Comparison of ENCODE assay signal across 10 cellular contexts in the genomic region with DNA sequence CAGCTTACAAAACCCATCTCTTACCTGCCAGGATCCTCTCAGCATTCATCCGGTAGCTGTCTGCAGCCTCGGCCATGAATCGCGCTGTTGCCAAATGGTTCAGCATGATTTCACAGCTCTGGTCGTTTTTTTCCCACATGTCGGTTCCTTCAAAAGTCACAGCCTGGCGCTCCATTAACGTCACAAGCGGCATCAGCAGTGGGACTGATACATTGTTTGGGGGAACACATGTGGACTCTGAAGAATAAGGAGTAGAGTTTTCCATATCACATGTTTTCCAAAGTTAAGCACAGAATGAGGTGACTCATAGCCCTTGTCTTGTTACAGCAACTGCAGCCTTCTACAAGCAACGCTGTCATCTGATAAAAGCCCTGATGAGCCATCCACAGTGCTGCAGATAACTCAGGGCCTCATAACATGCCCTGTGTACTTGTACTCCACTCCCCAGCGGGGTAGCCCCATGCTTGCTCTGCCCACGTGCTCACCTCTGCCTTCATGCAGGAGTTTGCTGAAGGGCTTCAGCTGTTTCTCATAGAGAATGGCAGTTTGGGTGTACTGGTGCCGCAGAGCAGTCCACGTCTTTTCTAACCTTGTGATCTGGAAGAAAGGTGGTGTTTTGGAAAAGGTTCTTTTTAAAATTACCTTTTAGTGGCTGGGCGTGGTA.
DNase-seq lines count a peak whose midpoint lies in the region; ATAC-seq and TF ChIP-seq lines count a peak whose summit lies in the region.
"Had no signal": no experiment of that assay in that cellular context is flagged by ENCODE, and none has a peak within 500 bp of the region (broad histone marks: within the 10 kb centered on the region; RNA-seq: fewer than 3 reads in every experiment).

No MANE protein-coding gene starts in this region.

- no peaks in the 10 kb centered on the region for H3K4me1 Mint-ChIP-seq in CD8-positive, alpha-beta T cell (ENCODE audit: low read depth)

- peak overlapping the region; percentile 22 for H3K27ac ChIP-seq in PC-9
- peak overlapping the region; percentile 65 to 88 for H3K27ac ChIP-seq in esophagus (ENCODE audit: low read depth in 2 of 2, low read length in 1 of 2)
- peak overlapping the region; percentile 67 for H3K27ac ChIP-seq in muscle layer of duodenum (ENCODE audit: low read length)
- H3K27ac ChIP-seq in CD8-positive, alpha-beta T cell (ENCODE audit: low read depth, low read length) = no peak overlapping the region
- peak overlapping the region in 3 of 59 donors; percentile 2 to 33 (median 25) for H3K27ac ChIP-seq in dorsolateral prefrontal cortex

- peaks cover 67% of the 10 kb centered on the region for H4K20me1 ChIP-seq in PC-9 (ENCODE audit: insufficient read depth)

- H3K4me3 ChIP-seq in AG09309 (ENCODE audit: control insufficient read depth, low read depth, low read length) (no peak overlapping the region), PC-9 (no peak overlapping the region), esophagus (ENCODE audit: low read depth in 1 of 2, low read length in 2 of 2) (no peak overlapping the region), muscle layer of duodenum (ENCODE audit: low read depth in 1 of 2, low read length in 2 of 2) (no peak overlapping the region), dorsolateral prefrontal cortex (no peak overlapping the region)
- H3K4me3 ChIP-seq in CD8-positive, alpha-beta T cell (ENCODE audit: low read depth, low read length) = no peak overlapping the region

- H3K4me3 Mint-ChIP-seq in CD8-positive, alpha-beta T cell = no peak overlapping the region
- H3K4me3 Mint-ChIP-seq: activated naive CD8-positive, alpha-beta T cell had no signal

- ATAC-seq in CD8-positive, alpha-beta T cell = no peak
- ATAC-seq in GM21390 (IDR thresholded peaks at IDR 0.05; ENCODE audit: unreplicated experiment) = no peak

- intact Hi-C loops in PC-9 (cut with micrococcal nuclease; ENCODE audit: unreplicated experiment) (no loop called here), dorsolateral prefrontal cortex (cut with DNase I) (no loop called here)
- intact Hi-C loops in CD8-positive, alpha-beta T cell (cut with DNase I, micrococcal nuclease) = no loop called here

- H3K27me3 Mint-ChIP-seq in CD8-positive, alpha-beta T cell (ENCODE audit: low read depth) = peaks cover 2% of the 10 kb centered on the region
- H3K27me3 Mint-ChIP-seq: activated naive CD8-positive, alpha-beta T cell had no signal

- CTCF ChIA-PET in PC-9 (lab: Charles Lee) = no interaction called here
- CTCF ChIA-PET in CD8-positive, alpha-beta T cell (lab: Charles Lee) = interaction anchor here (1.4 kb wide), 1 partner anchor 20 kb away, joined by 3 read pairs; no protein-coding TSS in a partner anchor

- BruUV-seq in PC-9 (replicated peaks; lab: Mats Ljungman, UMichigan) = no TSS peak

- DNase-seq in AG09309 (ENCODE audit: low read depth) (peak; percentile 83), PC-9 (peak in 1 of 2 experiments; percentile 66), NCI-H345 treated with DMSO at 0.1 percent for 48 hours (lab: John Stamatoyannopoulos, UW; ENCODE audit: unreplicated experiment) (no peak), dorsolateral prefrontal cortex (no peak)
- DNase-seq in CD8-positive, alpha-beta T cell = no peak
- DNase-seq: KG1 had no signal

- peaks cover 100% of the 10 kb centered on the region for H3F3A ChIP-seq in PC-9 (ENCODE audit: insufficient read depth, low read depth)

- H3K27me3 ChIP-seq in PC-9 (ENCODE audit: insufficient read depth, low read depth) = no peaks in the 10 kb centered on the region
- no peaks in the 10 kb centered on the region for H3K27me3 ChIP-seq in esophagus (ENCODE audit: control insufficient read depth in 1 of 2, insufficient read depth in 2 of 2, low read length in 2 of 2)
- no peaks in the 10 kb centered on the region for H3K27me3 ChIP-seq in muscle layer of duodenum (ENCODE audit: low read depth, low read length)
- H3K27me3 ChIP-seq in CD8-positive, alpha-beta T cell (ENCODE audit: insufficient read depth, low read length) = no peaks in the 10 kb centered on the region
- peaks cover 0 to 5% (median 0%) of the 10 kb centered on the region in 45 donors for H3K27me3 ChIP-seq in dorsolateral prefrontal cortex

- no peak overlapping the region for H3K4me2 ChIP-seq in PC-9

- POLR2A ChIA-PET in PC-9 (lab: Charles Lee; ENCODE audit: unreplicated experiment) = no interaction called here
- POLR2A ChIA-PET in CD8-positive, alpha-beta T cell (lab: Charles Lee) = no interaction called here

- no peak overlapping the region for H3K27ac Mint-ChIP-seq in CD8-positive, alpha-beta T cell
- H3K27ac Mint-ChIP-seq: activated naive CD8-positive, alpha-beta T cell had no signal

- peaks cover 64% of the 10 kb centered on the region for H3K79me2 ChIP-seq in PC-9 (ENCODE audit: low read depth)

- H3K9me3 ChIP-seq in PC-9 (ENCODE audit: insufficient read depth, low read depth) = no peaks in the 10 kb centered on the region
- no peaks in the 10 kb centered on the region for H3K9me3 ChIP-seq in esophagus (ENCODE audit: control insufficient read depth in 2 of 2, insufficient read depth in 1 of 2, low read depth in 1 of 2, low read length in 1 of 2)
- H3K9me3 ChIP-seq in muscle layer of duodenum (ENCODE audit: control insufficient read depth in 1 of 2, low read length in 2 of 2) = no peaks in the 10 kb centered on the region
- no peaks in the 10 kb centered on the region for H3K9me3 ChIP-seq in CD8-positive, alpha-beta T cell (ENCODE audit: low read length)

- 81% methylated on average over 15 of the region's 15 CpGs for WGBS in esophagus, 2 donors

- TF ChIP-seq CTCF in AG09309 (IDR thresholded peaks at IDR 0.05; ENCODE audit: control insufficient read depth, insufficient read depth, low read depth, low read length, missing control alignments) (no peak), PC-9 (conservative IDR thresholded peaks at IDR 0.05) (no peak), dorsolateral prefrontal cortex (IDR thresholded peaks at IDR 0.05 in 54 of 56, conservative IDR thresholded peaks at IDR 0.05 in 2 of 56; ENCODE audit: low read depth in 1 of 56, partially characterized antibody in 56 of 56) (no peak)
- TF ChIP-seq CTCF in CD8-positive, alpha-beta T cell (IDR thresholded peaks at IDR 0.05) = no peak

- H3K4me1 ChIP-seq in PC-9 (replicated peaks; ENCODE audit: insufficient read depth) (peaks cover 28% of the 10 kb centered on the region), esophagus (ENCODE audit: control insufficient read depth in 2 of 2, insufficient read depth in 2 of 2, low read length in 1 of 2) (peaks cover 0 to 4% of the 10 kb centered on the region in 2 donors), muscle layer of duodenum (ENCODE audit: control insufficient read depth in 1 of 2, insufficient read depth in 2 of 2, low read length in 2 of 2) (no peaks in the 10 kb centered on the region)
- no peaks in the 10 kb centered on the region for H3K4me1 ChIP-seq in CD8-positive, alpha-beta T cell (ENCODE audit: insufficient read depth, low read length)

- H3K36me3 Mint-ChIP-seq in CD8-positive, alpha-beta T cell = no peaks in the 10 kb centered on the region

- no peak overlapping the region for H2AFZ ChIP-seq in PC-9

- H3K9me2 ChIP-seq in PC-9 (ENCODE audit: insufficient read depth) = no peaks in the 10 kb centered on the region

- no peaks in the 10 kb centered on the region for H3K9me3 Mint-ChIP-seq in CD8-positive, alpha-beta T cell

- H3K36me3 ChIP-seq in PC-9 (ENCODE audit: low read depth) = peaks cover 93% of the 10 kb centered on the region
- H3K36me3 ChIP-seq in esophagus (ENCODE audit: control insufficient read depth in 2 of 2, insufficient read depth in 2 of 2, low read length in 1 of 2) = peaks cover 4 to 15% of the 10 kb centered on the region in 2 donors
- peaks cover 37 to 58% of the 10 kb centered on the region in 2 donors for H3K36me3 ChIP-seq in muscle layer of duodenum (ENCODE audit: control insufficient read depth in 1 of 2, insufficient read depth in 2 of 2, low read length in 2 of 2)
- no peaks in the 10 kb centered on the region for H3K36me3 ChIP-seq in CD8-positive, alpha-beta T cell (ENCODE audit: insufficient read depth, low read length)
